2 cellular contexts compared by ENCODE assay signal in genomic region chr19:16037424-16038195, GRCh38.
TF ChIP-seq lines count a peak whose summit lies in the region.

No MANE protein-coding gene starts in this region.

TF ChIP-seq in SK-N-SH, 30 proteins besides CTCF, POLR2A, EP300 and RAD21 (continued from another document):
- no peak for TF ChIP-seq REST (IDR thresholded peaks at IDR 0.05; ENCODE audit: low read depth, low read length)
- no peak for TF ChIP-seq CHD2 (IDR thresholded peaks at IDR 0.05; ENCODE audit: low read length, partially characterized antibody)
- no peak for TF ChIP-seq GABPA (IDR thresholded peaks at IDR 0.05; ENCODE audit: low read depth)
- no peak for TF ChIP-seq MAX (IDR thresholded peaks at IDR 0.05; ENCODE audit: low read depth)
- TF ChIP-seq USF1 (IDR thresholded peaks at IDR 0.05; ENCODE audit: borderline replicate concordance, low read depth) = no peak
- no peak for TF ChIP-seq EZH2phosphoT487 (IDR thresholded peaks at IDR 0.05; ENCODE audit: borderline replicate concordance, low read depth)
TF ChIP-seq in SK-N-SH: peak in this region for 0.

TF ChIP-seq in SK-N-SH treated with all-trans-retinoic acid at 6 μM for 48 hours, 23 proteins besides CTCF, POLR2A, EP300 and RAD21 (continued from another document):
- no peak for TF ChIP-seq CSRNP3 (CRISPR knock-in tag; IDR thresholded peaks at IDR 0.05)
- TF ChIP-seq ISL1 (CRISPR knock-in tag; IDR thresholded peaks at IDR 0.05) = no peak
- no peak for TF ChIP-seq ZC3H10 (CRISPR knock-in tag; IDR thresholded peaks at IDR 0.05)
- no peak for TF ChIP-seq PATZ1 (CRISPR knock-in tag; IDR thresholded peaks at IDR 0.05; ENCODE audit: borderline replicate concordance)
- TF ChIP-seq ESRRG (CRISPR knock-in tag; IDR thresholded peaks at IDR 0.05) = no peak
- TF ChIP-seq ARNTL (CRISPR knock-in tag; IDR thresholded peaks at IDR 0.05; ENCODE audit: borderline replicate concordance, low read depth) = no peak
- TF ChIP-seq OSR1 (CRISPR knock-in tag; IDR thresholded peaks at IDR 0.05) = no peak
- no peak for TF ChIP-seq TOX (CRISPR knock-in tag; IDR thresholded peaks at IDR 0.05; ENCODE audit: borderline replicate concordance)
- no peak for TF ChIP-seq ZFP30 (CRISPR knock-in tag; IDR thresholded peaks at IDR 0.05)
- no peak for TF ChIP-seq ZNF8 (CRISPR knock-in tag; IDR thresholded peaks at IDR 0.05)
- TF ChIP-seq RARB (CRISPR knock-in tag; IDR thresholded peaks at IDR 0.05) = no peak
- TF ChIP-seq PPARA (CRISPR knock-in tag; IDR thresholded peaks at IDR 0.05; ENCODE audit: borderline replicate concordance) = no peak
- TF ChIP-seq ZFP3 (CRISPR knock-in tag; IDR thresholded peaks at IDR 0.05) = no peak
- no peak for TF ChIP-seq POU6F1 (CRISPR knock-in tag; IDR thresholded peaks at IDR 0.05; ENCODE audit: borderline replicate concordance, low read depth)
